ENCODE assay signal across 16 cellular contexts in genomic region chr15:66948294-66948693, GRCh38.
DNase-seq lines count a peak whose midpoint lies in the region; ATAC-seq, FAIRE-seq and TF ChIP-seq lines count a peak whose summit lies in the region.
"Had no signal": no experiment of that assay in that cellular context is flagged by ENCODE, and none has a peak within 500 bp of the region (broad histone marks: within the 10 kb centered on the region; RNA-seq: fewer than 3 reads in every experiment).

No MANE protein-coding gene starts in this region.

- DNase-seq in activated naive CD8-positive, alpha-beta T cell treated with anti-CD3 and anti-CD28 coated beads, Interleukin-2, amount 50 U/mL, for 24 hours = no peak
- no peak for DNase-seq in activated naive CD8-positive, alpha-beta T cell treated with anti-CD3 and anti-CD28 coated beads for 36 hours
- DNase-seq in RCC 7860 (ENCODE audit: low spot score) (peak; percentile 70), fibroblast of the aortic adventitia (ENCODE audit: low read depth) (peak; percentile 45), SW 1271 (lab: John Stamatoyannopoulos, UW) (no peak), dedifferentiated amniotic fluid mesenchymal stem cell (ENCODE audit: extremely low spot score) (no peak)
- peak in 1 of 2 donors; percentile 13 for DNase-seq in stimulated activated naive CD8-positive, alpha-beta T cell treated with anti-CD3 and anti-CD28 coated beads, Interleukin-15, amount 100 ng/mL, for 72 hours
- DNase-seq: activated B cell treated with CpG ODN at 0.5 μM for 24 hours; activated naive CD4-positive, alpha-beta T cell treated with anti-CD3 and anti-CD28 coated beads for 36 hours; left cardiac atrium; NCI-H524; SHP77; uterus had no signal

- H3K27me3 Mint-ChIP-seq in activated naive CD8-positive, alpha-beta T cell treated with anti-CD3 and anti-CD28 coated beads, Interleukin-2, amount 50 U/mL, for 24 hours = no peaks in the 10 kb centered on the region
- H3K27me3 Mint-ChIP-seq in activated naive CD8-positive, alpha-beta T cell treated with anti-CD3 and anti-CD28 coated beads for 36 hours = peaks cover 9% of the 10 kb centered on the region
- peaks cover 13% of the 10 kb centered on the region for H3K27me3 Mint-ChIP-seq in stimulated activated naive CD8-positive, alpha-beta T cell treated with anti-CD3 and anti-CD28 coated beads, Interleukin-15, amount 100 ng/mL, for 72 hours

- H3K4me3 ChIP-seq in fibroblast of the aortic adventitia (ENCODE audit: low read depth, low read length) = no peak overlapping the region
- H3K4me3 ChIP-seq: skin epidermis, uterus had no signal

- no peak for FAIRE-seq in RCC 7860 (lab: Jason Lieb, UNC)

- H3K4me3 Mint-ChIP-seq in activated naive CD8-positive, alpha-beta T cell treated with anti-CD3 and anti-CD28 coated beads, Interleukin-2, amount 50 U/mL, for 24 hours = no peak overlapping the region
- no peak overlapping the region for H3K4me3 Mint-ChIP-seq in activated naive CD8-positive, alpha-beta T cell treated with anti-CD3 and anti-CD28 coated beads for 36 hours
- no peak overlapping the region for H3K4me3 Mint-ChIP-seq in stimulated activated naive CD8-positive, alpha-beta T cell treated with anti-CD3 and anti-CD28 coated beads, Interleukin-15, amount 100 ng/mL, for 72 hours
- H3K4me3 Mint-ChIP-seq: activated B cell treated with CpG ODN at 0.5 μM for 24 hours; activated naive CD4-positive, alpha-beta T cell treated with anti-CD3 and anti-CD28 coated beads for 36 hours; neural crest cell had no signal

- no peaks in the 10 kb centered on the region for H3K4me1 Mint-ChIP-seq in activated naive CD8-positive, alpha-beta T cell treated with anti-CD3 and anti-CD28 coated beads, Interleukin-2, amount 50 U/mL, for 24 hours
- peaks cover 3% of the 10 kb centered on the region for H3K4me1 Mint-ChIP-seq in activated naive CD8-positive, alpha-beta T cell treated with anti-CD3 and anti-CD28 coated beads for 36 hours
- H3K4me1 Mint-ChIP-seq in stimulated activated naive CD8-positive, alpha-beta T cell treated with anti-CD3 and anti-CD28 coated beads, Interleukin-15, amount 100 ng/mL, for 72 hours = peaks cover 17% of the 10 kb centered on the region
- H3K4me1 Mint-ChIP-seq: neural crest cell had no signal

- TF ChIP-seq CTCF in fibroblast of the aortic adventitia (IDR thresholded peaks at IDR 0.05; ENCODE audit: insufficient read depth, low read length) = no peak

- peak; percentile 44 for ATAC-seq in activated naive CD8-positive, alpha-beta T cell treated with anti-CD3 and anti-CD28 coated beads, Interleukin-2, amount 50 U/mL, for 24 hours
- peak; percentile 77 for ATAC-seq in stimulated activated naive CD8-positive, alpha-beta T cell treated with anti-CD3 and anti-CD28 coated beads, Interleukin-15, amount 100 ng/mL, for 72 hours
- no peak for ATAC-seq in GM21390 (IDR thresholded peaks at IDR 0.05; ENCODE audit: unreplicated experiment)
- ATAC-seq: left cardiac atrium had no signal

- no peaks in the 10 kb centered on the region for H3K9me3 Mint-ChIP-seq in activated naive CD8-positive, alpha-beta T cell treated with anti-CD3 and anti-CD28 coated beads, Interleukin-2, amount 50 U/mL, for 24 hours
- H3K9me3 Mint-ChIP-seq in activated naive CD8-positive, alpha-beta T cell treated with anti-CD3 and anti-CD28 coated beads for 36 hours = no peaks in the 10 kb centered on the region
- H3K9me3 Mint-ChIP-seq in stimulated activated naive CD8-positive, alpha-beta T cell treated with anti-CD3 and anti-CD28 coated beads, Interleukin-15, amount 100 ng/mL, for 72 hours = no peaks in the 10 kb centered on the region
- H3K9me3 Mint-ChIP-seq: activated B cell treated with CpG ODN at 0.5 μM for 24 hours; activated naive CD4-positive, alpha-beta T cell treated with anti-CD3 and anti-CD28 coated beads for 36 hours; neural crest cell had no signal

- H3K36me3 Mint-ChIP-seq in activated naive CD8-positive, alpha-beta T cell treated with anti-CD3 and anti-CD28 coated beads, Interleukin-2, amount 50 U/mL, for 24 hours (ENCODE audit: low read depth) = no peaks in the 10 kb centered on the region
- no peaks in the 10 kb centered on the region for H3K36me3 Mint-ChIP-seq in activated naive CD8-positive, alpha-beta T cell treated with anti-CD3 and anti-CD28 coated beads for 36 hours

- H3K27ac Mint-ChIP-seq in activated naive CD8-positive, alpha-beta T cell treated with anti-CD3 and anti-CD28 coated beads, Interleukin-2, amount 50 U/mL, for 24 hours = no peak overlapping the region
- no peak overlapping the region for H3K27ac Mint-ChIP-seq in activated naive CD8-positive, alpha-beta T cell treated with anti-CD3 and anti-CD28 coated beads for 36 hours
- H3K27ac Mint-ChIP-seq in stimulated activated naive CD8-positive, alpha-beta T cell treated with anti-CD3 and anti-CD28 coated beads, Interleukin-15, amount 100 ng/mL, for 72 hours = no peak overlapping the region
- H3K27ac Mint-ChIP-seq: activated B cell treated with CpG ODN at 0.5 μM for 24 hours; activated naive CD4-positive, alpha-beta T cell treated with anti-CD3 and anti-CD28 coated beads for 36 hours had no signal

Comparison
In these comparisons a context has a peak if more than half of its experiments do, and no peak if none do; other contexts are left out.
1. DNase-seq: peak in RCC 7860 (single experiment) and fibroblast of the aortic adventitia (single experiment); none in activated naive CD8-positive, alpha-beta T cell treated with anti-CD3 and anti-CD28 coated beads, Interleukin-2, amount 50 U/mL, for 24 hours (single experiment), activated naive CD8-positive, alpha-beta T cell treated with anti-CD3 and anti-CD28 coated beads for 36 hours (single experiment), SW 1271 (0 of 2) and dedifferentiated amniotic fluid mesenchymal stem cell (single experiment).